ENCODE assay signal across 9 cellular contexts in genomic region chr20:60210779-60211617, GRCh38.
DNase-seq lines count a peak whose midpoint lies in the region; ATAC-seq and TF ChIP-seq lines count a peak whose summit lies in the region.
"Had no signal": no experiment of that assay in that cellular context is flagged by ENCODE, and none has a peak within 500 bp of the region (broad histone marks: within the 10 kb centered on the region; RNA-seq: fewer than 3 reads in every experiment).

No MANE protein-coding gene starts in this region.

- H3K27ac ChIP-seq in CD8-positive, alpha-beta T cell (ENCODE audit: low read depth, low read length), result no peak overlapping the region
- H3K27ac ChIP-seq: SK-N-MC had no signal

- H3K27me3 Mint-ChIP-seq in CD8-positive, alpha-beta T cell (ENCODE audit: low read depth), result no peaks in the 10 kb centered on the region

- DNase-seq in CD8-positive, alpha-beta T cell, result peak; percentile 34 to 71 (median 57)
- DNase-seq in NCI-H1930 (lab: John Stamatoyannopoulos, UW) (peak; percentile 20 to 58), cerebellum (ENCODE audit: low spot score) (peak; percentile 37), left kidney (ENCODE audit: low read depth, low spot score) (peak; percentile 80)
- peak; percentile 59 for DNase-seq in activated CD4-positive, CD25-positive, alpha-beta regulatory T cell treated with anti-CD3 and anti-CD28 coated beads, Interleukin-2, amount 50 U/mL, for 72 hours
- peak; percentile 30 to 49 for DNase-seq in stimulated activated CD4-positive, alpha-beta T cell treated with anti-CD3 and anti-CD28 coated beads, Interleukin-4, amount 100 ng/mL, for 4 hours

- no peaks in the 10 kb centered on the region for H3K4me1 ChIP-seq in CD8-positive, alpha-beta T cell (ENCODE audit: insufficient read depth, low read length)

- H3K27ac Mint-ChIP-seq in CD8-positive, alpha-beta T cell, result no peak overlapping the region

- no peak overlapping the region for H3K4me3 Mint-ChIP-seq in CD8-positive, alpha-beta T cell

- POLR2A ChIA-PET in CD8-positive, alpha-beta T cell (lab: Charles Lee), result interaction anchor here (0.8 kb wide), 1 partner anchor 54 kb away, joined by 3 read pairs; no protein-coding TSS in a partner anchor

- H3K36me3 ChIP-seq in CD8-positive, alpha-beta T cell (ENCODE audit: insufficient read depth, low read length), result no peaks in the 10 kb centered on the region

- ATAC-seq in CD8-positive, alpha-beta T cell, result no peak
- ATAC-seq in GM21381 (IDR thresholded peaks at IDR 0.05; ENCODE audit: unreplicated experiment) (peak; percentile 76), GM21447 (IDR thresholded peaks at IDR 0.05; ENCODE audit: unreplicated experiment) (no peak)

- no peaks in the 10 kb centered on the region for H3K9me3 ChIP-seq in CD8-positive, alpha-beta T cell (ENCODE audit: low read length)

- CTCF ChIA-PET in CD8-positive, alpha-beta T cell (lab: Charles Lee), result interaction anchor here (0.7 to 2.7 kb wide), 13 partner anchors 9 to 1685 kb away, joined by 3 to 15 read pairs (median 4); no protein-coding TSS in a partner anchor

- H3K4me3 ChIP-seq in CD8-positive, alpha-beta T cell (ENCODE audit: low read depth, low read length), result no peak overlapping the region
- H3K4me3 ChIP-seq: SK-N-MC had no signal

- intact Hi-C loops in CD8-positive, alpha-beta T cell (cut with DNase I, micrococcal nuclease), result loop anchor here (1.0 to 10.0 kb wide), 3 partner anchors 52 to 1684 kb away; no protein-coding TSS in a partner anchor

- H3K4me1 Mint-ChIP-seq in CD8-positive, alpha-beta T cell (ENCODE audit: low read depth), result peaks cover 4% of the 10 kb centered on the region

- no peaks in the 10 kb centered on the region for H3K36me3 Mint-ChIP-seq in CD8-positive, alpha-beta T cell

- H3K9me3 Mint-ChIP-seq in CD8-positive, alpha-beta T cell, result no peaks in the 10 kb centered on the region

- no peaks in the 10 kb centered on the region for H3K27me3 ChIP-seq in CD8-positive, alpha-beta T cell (ENCODE audit: insufficient read depth, low read length)

- peak; percentile 81 for TF ChIP-seq CTCF in CD8-positive, alpha-beta T cell (IDR thresholded peaks at IDR 0.05)
